In genomic region chr6:43917878-43918382, GRCh38 we compare ENCODE assay signal across 14 cellular contexts.
DNase-seq lines count a peak whose midpoint lies in the region; TF ChIP-seq lines count a peak whose summit lies in the region.
"Had no signal": no experiment of that assay in that cellular context is flagged by ENCODE, and none has a peak within 500 bp of the region (broad histone marks: within the 10 kb centered on the region; RNA-seq: fewer than 3 reads in every experiment).

No MANE protein-coding gene starts in this region.

- H3K4me1 ChIP-seq in hepatocyte (ENCODE audit: insufficient read depth) (peaks cover 40% of the 10 kb centered on the region), subcutaneous abdominal adipose tissue (ENCODE audit: control insufficient read depth in 5 of 5, insufficient read depth in 5 of 5, low read length in 5 of 5) (peaks cover 2 to 16% (median 12%) of the 10 kb centered on the region in 5 donors)
- H3K4me1 ChIP-seq: SJSA1, suprapubic skin had no signal

- intact Hi-C loops in CD14-positive monocyte (cut with micrococcal nuclease) = no loop called here

- H3K27me3 ChIP-seq in hepatocyte = no peaks in the 10 kb centered on the region
- peaks cover 0 to 3% (median 0%) of the 10 kb centered on the region in 5 donors for H3K27me3 ChIP-seq in subcutaneous abdominal adipose tissue (ENCODE audit: control insufficient read depth in 5 of 5, insufficient read depth in 4 of 5, low read length in 5 of 5)
- H3K27me3 ChIP-seq: cardiac muscle cell, SJSA1, suprapubic skin had no signal

- no peaks in the 10 kb centered on the region for H3K9me3 ChIP-seq in hepatocyte (ENCODE audit: low read depth)
- no peaks in the 10 kb centered on the region for H3K9me3 ChIP-seq in subcutaneous abdominal adipose tissue (ENCODE audit: control insufficient read depth in 5 of 5, low read length in 5 of 5)
- H3K9me3 ChIP-seq: SJSA1, suprapubic skin had no signal

- H3K9me2 ChIP-seq in hepatocyte (replicated peaks; ENCODE audit: insufficient read depth) = no peaks in the 10 kb centered on the region

- H3K36me3 ChIP-seq in hepatocyte (replicated peaks; ENCODE audit: insufficient read depth, low read depth) (no peaks in the 10 kb centered on the region), subcutaneous abdominal adipose tissue (ENCODE audit: control insufficient read depth in 5 of 5, insufficient read depth in 5 of 5, low read length in 5 of 5) (no peaks in the 10 kb centered on the region)
- H3K36me3 ChIP-seq: cardiac muscle cell, SJSA1, suprapubic skin had no signal

- no peaks in the 10 kb centered on the region for H4K20me1 ChIP-seq in hepatocyte (ENCODE audit: insufficient read depth, poor library complexity, severe bottlenecking)

- H3K27me3 Mint-ChIP-seq in brain (peaks cover 4% of the 10 kb centered on the region), CD14-positive monocyte (ENCODE audit: low read depth in 3 of 3) (peaks cover 4 to 13% (median 6%) of the 10 kb centered on the region in 3 donors)
- H3K27me3 Mint-ChIP-seq in T-helper 2 cell treated with Interferon-gamma antibody and Interleukin-4, amounts not matched to agents 5 μg/mL and 100 μg/mL, for 36 hours (ENCODE audit: low read depth) = peaks cover 13% of the 10 kb centered on the region

- H3K9me3 Mint-ChIP-seq in brain = no peaks in the 10 kb centered on the region
- no peaks in the 10 kb centered on the region for H3K9me3 Mint-ChIP-seq in T-helper 2 cell treated with Interferon-gamma antibody and Interleukin-4, amounts not matched to agents 5 μg/mL and 100 μg/mL, for 36 hours
- no peaks in the 10 kb centered on the region for H3K9me3 Mint-ChIP-seq in CD14-positive monocyte
- H3K9me3 Mint-ChIP-seq: endodermal cell had no signal

- H3K27ac Mint-ChIP-seq in brain (peak overlapping the region in 3 of 5 experiments; percentile 17 to 61 (median 27)), CD14-positive monocyte (peak overlapping the region in 1 of 7 donors; percentile 74)
- H3K27ac Mint-ChIP-seq in T-helper 2 cell treated with Interferon-gamma antibody and Interleukin-4, amounts not matched to agents 5 μg/mL and 100 μg/mL, for 36 hours = no peak overlapping the region
- H3K27ac Mint-ChIP-seq: endodermal cell had no signal

- no peak overlapping the region for H3K4me3 Mint-ChIP-seq in brain
- no peak overlapping the region for H3K4me3 Mint-ChIP-seq in T-helper 2 cell treated with Interferon-gamma antibody and Interleukin-4, amounts not matched to agents 5 μg/mL and 100 μg/mL, for 36 hours
- H3K4me3 Mint-ChIP-seq in CD14-positive monocyte = no peak overlapping the region
- H3K4me3 Mint-ChIP-seq: endodermal cell had no signal

- TF ChIP-seq CTCF in brain (conservative IDR thresholded peaks at IDR 0.05) (no peak), hepatocyte (IDR thresholded peaks at IDR 0.05; ENCODE audit: poor library complexity) (no peak), CD14-positive monocyte (IDR thresholded peaks at IDR 0.05) (no peak)

- H3K4me2 ChIP-seq in hepatocyte = no peak overlapping the region

- H3K36me3 Mint-ChIP-seq in brain (no peaks in the 10 kb centered on the region), CD14-positive monocyte (no peaks in the 10 kb centered on the region)
- H3K36me3 Mint-ChIP-seq in T-helper 2 cell treated with Interferon-gamma antibody and Interleukin-4, amounts not matched to agents 5 μg/mL and 100 μg/mL, for 36 hours (ENCODE audit: low read depth) = no peaks in the 10 kb centered on the region

- H3K4me3 ChIP-seq in hepatocyte (no peak overlapping the region), subcutaneous abdominal adipose tissue (ENCODE audit: low read depth in 1 of 5, low read length in 5 of 5) (no peak overlapping the region)
- H3K4me3 ChIP-seq: cardiac muscle cell, SJSA1, suprapubic skin had no signal

- no peaks in the 10 kb centered on the region for H3K79me2 ChIP-seq in hepatocyte

- H3K27ac ChIP-seq in hepatocyte = peak overlapping the region; percentile 56
- peak overlapping the region; percentile 54 for H3K27ac ChIP-seq in subcutaneous abdominal adipose tissue (ENCODE audit: low read depth, low read length)
- H3K27ac ChIP-seq: C4-2B, cardiac muscle cell, SJSA1, suprapubic skin had no signal

- no peak overlapping the region for H2AFZ ChIP-seq in hepatocyte

- 64% methylated on average over 6 of the region's 6 CpGs for WGBS in hepatocyte (ENCODE audit: low lambda C conversion rate, missing lambda C conversion rate)

- H3K9ac ChIP-seq in subcutaneous abdominal adipose tissue (ENCODE audit: low read length in 5 of 5) = no peak overlapping the region

- H3K4me1 Mint-ChIP-seq in brain (peaks cover 57% of the 10 kb centered on the region), CD14-positive monocyte (peaks cover 23% of the 10 kb centered on the region)
- H3K4me1 Mint-ChIP-seq in T-helper 2 cell treated with Interferon-gamma antibody and Interleukin-4, amounts not matched to agents 5 μg/mL and 100 μg/mL, for 36 hours (ENCODE audit: low read depth) = no peaks in the 10 kb centered on the region

- DNase-seq in HT1080 (ENCODE audit: low read depth) (peak; percentile 19), hepatocyte (ENCODE audit: low spot score) (peak; percentile 54), CD14-positive monocyte (ENCODE audit: low spot score) (no peak)
- no peak for DNase-seq in T-helper 2 cell treated with Interferon-gamma antibody and Interleukin-4, amounts not matched to agents 5 μg/mL and 100 μg/mL, for 36 hours (ENCODE audit: low spot score)
- no peak for DNase-seq in activated CD4-positive, alpha-beta T cell treated with anti-CD3 and anti-CD28 coated beads for 48 hours
- DNase-seq: activated effector memory CD4-positive, alpha-beta T cell treated with anti-CD3 and anti-CD28 coated beads, Interleukin-2, amount 50 U/mL, for 16 hours; endodermal cell; NCI-H1092 treated with DMSO at 0.1 percent for 48 hours had no signal

Comparison
In these comparisons a context has a peak if more than half of its experiments do, and no peak if none do; other contexts are left out.
1. DNase-seq: peak in HT1080 (single experiment) and hepatocyte (single experiment); none in T-helper 2 cell treated with Interferon-gamma antibody and Interleukin-4, amounts not matched to agents 5 μg/mL and 100 μg/mL, for 36 hours (single experiment), CD14-positive monocyte (single experiment) and activated CD4-positive, alpha-beta T cell treated with anti-CD3 and anti-CD28 coated beads for 48 hours (single experiment).